ENCODE assay signal across 1 cellular context in genomic region chr21:38467911-38468310, GRCh38.
TF ChIP-seq lines count a peak whose summit lies in the region.

No MANE protein-coding gene starts in this region.

TF ChIP-seq in H1, 55 proteins besides CTCF, POLR2A, EP300 and RAD21 (continued from another document):
- no peak for TF ChIP-seq USF2 (IDR thresholded peaks at IDR 0.05; ENCODE audit: low read length)
